Comparison of ENCODE assay signal across 6 cellular contexts in the genomic region with DNA sequence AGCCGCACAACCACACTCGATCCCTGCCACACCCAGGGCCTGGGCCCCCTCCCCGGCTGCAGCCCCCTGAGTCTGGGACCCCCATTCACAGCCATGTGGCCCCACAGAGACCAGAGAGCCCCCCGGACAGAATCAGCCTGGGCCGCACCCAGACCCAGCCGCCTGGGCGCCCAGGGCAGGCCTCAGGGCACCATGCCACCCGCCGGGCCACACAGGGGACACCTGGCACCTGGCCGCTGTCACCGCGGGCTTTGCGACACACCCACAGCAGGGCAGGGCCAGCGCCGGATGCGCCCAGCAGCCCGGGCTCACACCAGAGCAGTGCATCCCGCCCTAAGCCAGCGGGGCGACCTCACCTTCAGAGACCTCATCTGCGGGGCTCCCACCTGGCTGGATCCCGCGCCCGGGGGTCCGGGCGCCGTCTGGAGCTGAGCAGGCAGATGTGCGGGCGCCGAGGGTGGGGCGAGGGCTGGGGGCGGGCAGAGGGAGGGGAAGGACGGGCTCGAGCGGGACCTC. TPM values are rescaled to one million over a fixed set of nuclear protein-coding genes. Genes with fewer than 3 reads are reported as not detected.
DNase-seq lines count a peak whose midpoint lies in the region; ATAC-seq and TF ChIP-seq lines count a peak whose summit lies in the region.

No MANE protein-coding gene starts in this region.

- H3K27me3 ChIP-seq in AG04450 (ENCODE audit: control insufficient read depth, insufficient read depth, low read length) (no peaks in the 10 kb centered on the region), gastroesophageal sphincter (no peaks in the 10 kb centered on the region), upper lobe of left lung (no peaks in the 10 kb centered on the region)

- TF ChIP-seq CTCF in AG04450 (IDR thresholded peaks at IDR 0.05; ENCODE audit: low read depth, low read length) (no peak), gastroesophageal sphincter (IDR thresholded peaks at IDR 0.05) (no peak), upper lobe of left lung (IDR thresholded peaks at IDR 0.05) (no peak)

- H3K36me3 ChIP-seq in gastroesophageal sphincter = peaks cover 0 to 10% of the 10 kb centered on the region in 2 donors
- peaks cover 0 to 6% (median 5%) of the 10 kb centered on the region in 4 donors for H3K36me3 ChIP-seq in upper lobe of left lung

- ATAC-seq in gastroesophageal sphincter = peak; percentile 30
- peak in 1 of 2 donors; percentile 20 for ATAC-seq in upper lobe of left lung (ENCODE audit: low FRiP score in 2 of 2)

- TF ChIP-seq POLR2A in gastroesophageal sphincter (IDR thresholded peaks at IDR 0.05) (no peak), upper lobe of left lung (IDR thresholded peaks at IDR 0.05) (no peak)

- 20% methylated on average over 2 of the region's 35 CpGs; no CpG with 5 or more reads in 1 of the 2 donors for WGBS in gastroesophageal sphincter (ENCODE audit: low coverage in 1 of 2), 2 donors
- 16 to 42% methylated on average over 3 to 6 of the region's 35 CpGs for WGBS in upper lobe of left lung, 2 donors

- H3K4me1 ChIP-seq in gastroesophageal sphincter (peaks cover 0 to 82% (median 32%) of the 10 kb centered on the region in 3 donors), upper lobe of left lung (peaks cover 44 to 63% (median 50%) of the 10 kb centered on the region in 4 donors)

- TF ChIP-seq EP300 in gastroesophageal sphincter (IDR thresholded peaks at IDR 0.05) = no peak
- no peak for TF ChIP-seq EP300 in upper lobe of left lung (IDR thresholded peaks at IDR 0.05)

- POLR2A ChIA-PET in AG04450 (lab: Yijun Ruan, JAX) (no interaction called here), HEK293T (lab: Yijun Ruan, JAX) (interaction anchor here (1.0 kb wide), 1 partner anchor 157 kb away, joined by 4 read pairs; a partner anchor contains a TSS)

- H3K9me3 ChIP-seq in AG04450 (ENCODE audit: control insufficient read depth, insufficient read depth, low read length) (peaks cover 10% of the 10 kb centered on the region; the same call in 1 of the 2 replicates), gastroesophageal sphincter (no peaks in the 10 kb centered on the region), upper lobe of left lung (no peaks in the 10 kb centered on the region)

- H3K4me3 ChIP-seq in AG04450 (ENCODE audit: low read depth, low read length) = peak overlapping the region; percentile 72
- peak overlapping the region; percentile 52 to 76 for H3K4me3 ChIP-seq in gastroesophageal sphincter
- H3K4me3 ChIP-seq in upper lobe of left lung = peak overlapping the region; percentile 57 to 63 (median 60)

- DNase-seq in AG04450 (ENCODE audit: low read depth, low spot score) (no peak), NCI-H510A treated with DMSO at 0.1 percent for 48 hours (lab: John Stamatoyannopoulos, UW) (peak; percentile 12), upper lobe of left lung (peak; percentile 46 to 88), HEK293T (ENCODE audit: extremely low spot score) (no peak)
- no peak for DNase-seq in effector CD4-positive, alpha-beta T cell

- no peak overlapping the region for H3K27ac ChIP-seq in AG04450 (ENCODE audit: low read depth, low read length)
- H3K27ac ChIP-seq in gastroesophageal sphincter = peak overlapping the region; percentile 11 to 92 (median 84)
- peak overlapping the region; percentile 70 to 90 (median 80) for H3K27ac ChIP-seq in upper lobe of left lung

- CTCF ChIA-PET in AG04450 (lab: Charles Lee) (no interaction called here), HEK293T (lab: Yijun Ruan, JAX) (no interaction called here)

TF ChIP-seq in HEK293T, 16 proteins besides CTCF, POLR2A, EP300 and RAD21:
- no peak for TF ChIP-seq BHLHE40 (IDR thresholded peaks at IDR 0.05; ENCODE audit: borderline replicate concordance)
- TF ChIP-seq L3MBTL2 (conservative IDR thresholded peaks at IDR 0.05) = no peak
- no peak for TF ChIP-seq TARDBP (IDR thresholded peaks at IDR 0.05)
- no peak for TF ChIP-seq CTBP1 (IDR thresholded peaks at IDR 0.05; ENCODE audit: borderline replicate concordance)
- no peak for TF ChIP-seq ZNF384 (IDR thresholded peaks at IDR 0.05)
- TF ChIP-seq SUZ12 (IDR thresholded peaks at IDR 0.05) = no peak
- TF ChIP-seq ARNT (IDR thresholded peaks at IDR 0.05) = no peak
- TF ChIP-seq, protein P1, sequence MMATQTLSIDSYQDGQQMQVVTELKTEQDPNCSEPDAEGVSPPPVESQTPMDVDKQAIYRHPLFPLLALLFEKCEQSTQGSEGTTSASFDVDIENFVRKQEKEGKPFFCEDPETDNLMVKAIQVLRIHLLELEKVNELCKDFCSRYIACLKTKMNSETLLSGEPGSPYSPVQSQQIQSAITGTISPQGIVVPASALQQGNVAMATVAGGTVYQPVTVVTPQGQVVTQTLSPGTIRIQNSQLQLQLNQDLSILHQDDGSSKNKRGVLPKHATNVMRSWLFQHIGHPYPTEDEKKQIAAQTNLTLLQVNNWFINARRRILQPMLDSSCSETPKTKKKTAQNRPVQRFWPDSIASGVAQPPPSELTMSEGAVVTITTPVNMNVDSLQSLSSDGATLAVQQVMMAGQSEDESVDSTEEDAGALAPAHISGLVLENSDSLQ (IDR thresholded peaks at IDR 0.05) = no peak
- TF ChIP-seq NFRKB (IDR thresholded peaks at IDR 0.05) = no peak
- no peak for TF ChIP-seq FOXM1 (IDR thresholded peaks at IDR 0.05; ENCODE audit: borderline replicate concordance)
- no peak for TF ChIP-seq ELF4 (IDR thresholded peaks at IDR 0.05)
- no peak for TF ChIP-seq FOXA1 (IDR thresholded peaks at IDR 0.05)
- no peak for TF ChIP-seq SP1 (IDR thresholded peaks at IDR 0.05)
- TF ChIP-seq HDGF (IDR thresholded peaks at IDR 0.05; ENCODE audit: borderline replicate concordance) = no peak
- TF ChIP-seq FOXK2 (IDR thresholded peaks at IDR 0.05) = no peak
- no peak for TF ChIP-seq LEF1 (IDR thresholded peaks at IDR 0.05; ENCODE audit: borderline replicate concordance)

RNA-seq across cellular contexts. Expression of a gene that starts 0.4 kb away (rescaled TPM):
- polyA plus RNA-seq in AG04450 (2011; rRNA removed) = 0.84 and 0.99 TPM in 2 replicates
- 0.43 and 1.1 TPM in 2 replicates for polyA minus RNA-seq in AG04450 (2011; rRNA and poly(A)+ RNA removed)
- total RNA-seq in gastroesophageal sphincter = 10 to 100 TPM in 1 of 4 donors, 1 to 10 TPM in 3; 1.4 to 14.9 (median 4.5) TPM
- 1 to 10 TPM in 5 of 6 donors, under 1 TPM in 1; 0.49 to 7.0 (median 2.6) TPM for total RNA-seq in upper lobe of left lung

RNA-seq across cellular contexts. Expression of a gene that starts 20.4 kb away (rescaled TPM):
- polyA plus RNA-seq in AG04450 (2011; rRNA removed) = 9.3 and 11.2 TPM in 2 replicates
- polyA minus RNA-seq in AG04450 (2011; rRNA and poly(A)+ RNA removed) = 6.5 and 6.8 TPM in 2 replicates
- total RNA-seq in gastroesophageal sphincter (10 to 100 TPM; 20.3 to 34.2 (median 28.6) TPM), upper lobe of left lung (10 to 100 TPM; 21.5 to 97.4 (median 25.5) TPM)

RNA-seq across cellular contexts. Expression of a gene that starts 21.0 kb away (rescaled TPM):
- 0.30 and 0.41 TPM in 2 replicates for polyA plus RNA-seq in AG04450 (2011; rRNA removed)
- polyA minus RNA-seq in AG04450 (2011; rRNA and poly(A)+ RNA removed) = 0.48 and 0.92 TPM in 2 replicates
- total RNA-seq in gastroesophageal sphincter (10 to 100 TPM in 1 of 4 donors, 1 to 10 TPM in 2, under 1 TPM in 1; 0.94 to 16.8 (median 2.1) TPM), upper lobe of left lung (1 to 10 TPM in 5 of 6 donors, under 1 TPM in 1; 0.91 to 5.2 (median 1.4) TPM)

RNA-seq across cellular contexts. Expression of a gene that starts 33.5 kb away (rescaled TPM):
- polyA plus RNA-seq in AG04450 (2011; rRNA removed) = 30.5 and 36.8 TPM in 2 replicates
- polyA minus RNA-seq in AG04450 (2011; rRNA and poly(A)+ RNA removed) = 10.0 and 13.1 TPM in 2 replicates
- 100 to 1,000 TPM; 106 to 203 (median 154) TPM for total RNA-seq in gastroesophageal sphincter
- 100 to 1,000 TPM in 2 of 6 donors, 10 to 100 TPM in 4; 79.5 to 183 (median 85.9) TPM for total RNA-seq in upper lobe of left lung

RNA-seq across cellular contexts. Expression of a gene that starts 48.8 kb away (rescaled TPM):
- polyA plus RNA-seq in AG04450 (2011; rRNA removed) = 23.7 and 34.7 TPM in 2 replicates
- 26.8 and 35.3 TPM in 2 replicates for polyA minus RNA-seq in AG04450 (2011; rRNA and poly(A)+ RNA removed)
- total RNA-seq in gastroesophageal sphincter = 10 to 100 TPM; 22.1 to 94.1 (median 42.2) TPM
- 100 to 1,000 TPM in 2 of 6 donors, 10 to 100 TPM in 4; 44.2 to 178 (median 96.0) TPM for total RNA-seq in upper lobe of left lung

Comparison
In these comparisons a context has a peak if more than half of its experiments do, and no peak if none do; other contexts are left out.
1. DNase-seq: peak in NCI-H510A treated with DMSO at 0.1 percent for 48 hours (single experiment) and upper lobe of left lung (2 of 2); none in AG04450 (single experiment), HEK293T (single experiment) and effector CD4-positive, alpha-beta T cell (single experiment).
2. Peak in every context shown above with its lines, with median percentiles within 50 percentile points of each other: H3K4me3 ChIP-seq.